13 cellular contexts compared by ENCODE assay signal in genomic region chr6:90079555-90080490, GRCh38.
DNase-seq lines count a peak whose midpoint lies in the region; ATAC-seq and TF ChIP-seq lines count a peak whose summit lies in the region.
"Had no signal": no experiment of that assay in that cellular context is flagged by ENCODE, and none has a peak within 500 bp of the region (broad histone marks: within the 10 kb centered on the region; RNA-seq: fewer than 3 reads in every experiment).

No MANE protein-coding gene starts in this region.

- peaks cover 54% of the 10 kb centered on the region for H3K36me3 ChIP-seq in OCI-LY7 (ENCODE audit: insufficient read depth, low read length)
- H3K36me3 ChIP-seq: ascending aorta, stomach had no signal

- no peak overlapping the region for H3K27ac ChIP-seq in OCI-LY7 (ENCODE audit: low read depth, low read length, poor library complexity, severe bottlenecking)
- H3K27ac ChIP-seq: ascending aorta, RWPE1, stomach had no signal

- DNase-seq in OCI-LY7 (ENCODE audit: low spot score) = no peak
- DNase-seq in activated CD8-positive, alpha-beta T cell treated with anti-CD3 and anti-CD28 coated beads, Interleukin-2, amount 10 ng/mL, durations not matched to agents 7 days and 5 days = peak; percentile 51
- DNase-seq in memory B cell (ENCODE audit: low spot score in 2 of 2) = no peak
- peak; percentile 44 for DNase-seq in stimulated activated CD8-positive, alpha-beta memory T cell treated with anti-CD3 and anti-CD28 coated beads, Interleukin-4, amount 100 ng/mL, for 24 hours (ENCODE audit: low read depth)
- no peak for DNase-seq in SIG-M5 treated with dmso at 0.1 percent for 504 hours (lab: John Stamatoyannopoulos, UW; ENCODE audit: unreplicated experiment)
- DNase-seq in DMS53 treated with DMSO at 0.1 percent for 48 hours (lab: John Stamatoyannopoulos, UW; ENCODE audit: unreplicated experiment) = no peak
- DNase-seq: NCI-H1092, NCI-H446 treated with DMSO at 0.1 percent for 48 hours, stomach had no signal

- H3K9me3 ChIP-seq in OCI-LY7 (ENCODE audit: low read length) = no peaks in the 10 kb centered on the region
- H3K9me3 ChIP-seq: ascending aorta, stomach had no signal

- intact Hi-C loops in OCI-LY7 (cut with micrococcal nuclease; ENCODE audit: unreplicated experiment) = no loop called here

- H3K27me3 Mint-ChIP-seq in activated CD8-positive, alpha-beta T cell treated with anti-CD3 and anti-CD28 coated beads, Interleukin-2, amount 10 ng/mL, durations not matched to agents 7 days and 5 days (ENCODE audit: low read depth) = no peaks in the 10 kb centered on the region
- no peaks in the 10 kb centered on the region for H3K27me3 Mint-ChIP-seq in memory B cell

- no peak overlapping the region for H3K4me3 ChIP-seq in OCI-LY7 (ENCODE audit: low read depth, low read length, poor library complexity, severe bottlenecking)
- H3K4me3 ChIP-seq: ascending aorta, stomach had no signal

- H3K4me1 ChIP-seq in OCI-LY7 (ENCODE audit: insufficient read depth, low read length, poor library complexity, severe bottlenecking) = peaks cover 55% of the 10 kb centered on the region
- H3K4me1 ChIP-seq: ascending aorta, stomach had no signal

- peaks cover 34% of the 10 kb centered on the region; the same call in 1 of the 2 replicates for H4K20me1 ChIP-seq in OCI-LY7 (ENCODE audit: insufficient read depth, low read length)

- H3K9me2 ChIP-seq in OCI-LY7 (ENCODE audit: insufficient read depth, low read length) = no peaks in the 10 kb centered on the region

- H3K9me3 Mint-ChIP-seq in activated CD8-positive, alpha-beta T cell treated with anti-CD3 and anti-CD28 coated beads, Interleukin-2, amount 10 ng/mL, durations not matched to agents 7 days and 5 days (ENCODE audit: insufficient read depth) = no peaks in the 10 kb centered on the region
- no peaks in the 10 kb centered on the region for H3K9me3 Mint-ChIP-seq in memory B cell

- peak overlapping the region; percentile 99 for H3K27ac Mint-ChIP-seq in activated CD8-positive, alpha-beta T cell treated with anti-CD3 and anti-CD28 coated beads, Interleukin-2, amount 10 ng/mL, durations not matched to agents 7 days and 5 days
- peak overlapping the region; percentile 92 for H3K27ac Mint-ChIP-seq in memory B cell

- POLR2A ChIA-PET in OCI-LY7 (lab: Charles Lee) = interaction anchor here (0.6 kb wide), 1 partner anchor 25 kb away, joined by 3 read pairs; no protein-coding TSS in a partner anchor
- POLR2A ChIA-PET in activated CD8-positive, alpha-beta T cell treated with anti-CD3 and anti-CD28 coated beads, Interleukin-2, amount 10 ng/mL, durations not matched to agents 7 days and 5 days (lab: Charles Lee) = interaction anchor here (0.6 to 2.6 kb wide), 13 partner anchors 15 to 216 kb away, joined by 3 to 12 read pairs (median 5); no protein-coding TSS in a partner anchor

- ATAC-seq in activated CD8-positive, alpha-beta T cell treated with anti-CD3 and anti-CD28 coated beads, Interleukin-2, amount 10 ng/mL, durations not matched to agents 7 days and 5 days = peak; percentile 11
- peak; percentile 17 for ATAC-seq in memory B cell (ENCODE audit: low read depth)
- no peak for ATAC-seq in HG03439 (IDR thresholded peaks at IDR 0.05; ENCODE audit: unreplicated experiment)
- ATAC-seq: sciatic nerve had no signal

- no peak overlapping the region for H2AFZ ChIP-seq in OCI-LY7 (ENCODE audit: low read length)

- TF ChIP-seq CTCF in OCI-LY7 (conservative IDR thresholded peaks at IDR 0.05; ENCODE audit: low read length) = no peak

- H3K4me1 Mint-ChIP-seq in activated CD8-positive, alpha-beta T cell treated with anti-CD3 and anti-CD28 coated beads, Interleukin-2, amount 10 ng/mL, durations not matched to agents 7 days and 5 days (ENCODE audit: low read depth) = peaks cover 84% of the 10 kb centered on the region
- H3K4me1 Mint-ChIP-seq in memory B cell = peaks cover 69% of the 10 kb centered on the region

- BruUV-seq in OCI-LY7 (replicated peaks; lab: Mats Ljungman, UMichigan) = no TSS peak

- H3K36me3 Mint-ChIP-seq in activated CD8-positive, alpha-beta T cell treated with anti-CD3 and anti-CD28 coated beads, Interleukin-2, amount 10 ng/mL, durations not matched to agents 7 days and 5 days (ENCODE audit: low read depth) = peaks cover 55% of the 10 kb centered on the region
- peaks cover 8% of the 10 kb centered on the region for H3K36me3 Mint-ChIP-seq in memory B cell

- H3K4me3 Mint-ChIP-seq in activated CD8-positive, alpha-beta T cell treated with anti-CD3 and anti-CD28 coated beads, Interleukin-2, amount 10 ng/mL, durations not matched to agents 7 days and 5 days = peak overlapping the region; percentile 93
- peak overlapping the region; percentile 91 for H3K4me3 Mint-ChIP-seq in memory B cell

- H3K79me2 ChIP-seq in OCI-LY7 (ENCODE audit: insufficient read depth, low read depth, low read length) = peaks cover 59% of the 10 kb centered on the region; the same call in 1 of the 2 replicates

- CTCF ChIA-PET in OCI-LY7 (lab: Charles Lee; ENCODE audit: unreplicated experiment) = no interaction called here
- CTCF ChIA-PET in activated CD8-positive, alpha-beta T cell treated with anti-CD3 and anti-CD28 coated beads, Interleukin-2, amount 10 ng/mL, durations not matched to agents 7 days and 5 days (lab: Charles Lee) = interaction anchor here (1.0 to 1.4 kb wide), 2 partner anchors 30 to 205 kb away, joined by 3 to 4 read pairs; no protein-coding TSS in a partner anchor

- peak overlapping the region; percentile 68 for H3K4me2 ChIP-seq in OCI-LY7 (ENCODE audit: low read length)

Comparison
In these comparisons a context has a peak if more than half of its experiments do, and no peak if none do; other contexts are left out.
1. DNase-seq: peak in activated CD8-positive, alpha-beta T cell treated with anti-CD3 and anti-CD28 coated beads, Interleukin-2, amount 10 ng/mL, durations not matched to agents 7 days and 5 days (single experiment) and stimulated activated CD8-positive, alpha-beta memory T cell treated with anti-CD3 and anti-CD28 coated beads, Interleukin-4, amount 100 ng/mL, for 24 hours (single experiment); none in OCI-LY7 (single experiment), memory B cell (0 of 2), SIG-M5 treated with dmso at 0.1 percent for 504 hours (single experiment) and DMS53 treated with DMSO at 0.1 percent for 48 hours (single experiment).